In genomic region chr15:51403072-51403878, GRCh38 we compare ENCODE assay signal across 9 cellular contexts.
DNase-seq lines count a peak whose midpoint lies in the region; ATAC-seq and TF ChIP-seq lines count a peak whose summit lies in the region.
"Had no signal": no experiment of that assay in that cellular context is flagged by ENCODE, and none has a peak within 500 bp of the region (broad histone marks: within the 10 kb centered on the region; RNA-seq: fewer than 3 reads in every experiment).

No MANE protein-coding gene starts in this region.

- peaks cover 6% of the 10 kb centered on the region for H3K27me3 Mint-ChIP-seq in mesothelial cell of epicardium (ENCODE audit: low read depth)

- DNase-seq in NCI-H1694 treated with DMSO at 0.1 percent for 48 hours (lab: John Stamatoyannopoulos, UW) (peak; percentile 28), cerebellar cortex (ENCODE audit: low spot score) (peak; percentile 41), mesothelial cell of epicardium (ENCODE audit: low spot score in 2 of 2, unreplicated experiment in 2 of 2) (no peak), mucosa of gallbladder (ENCODE audit: low spot score) (no peak)
- DNase-seq: activated B cell treated with CpG ODN at 0.5 μM for 24 hours had no signal

- H3K4me3 Mint-ChIP-seq in mesothelial cell of epicardium, result no peak overlapping the region
- H3K4me3 Mint-ChIP-seq: activated B cell treated with CpG ODN at 0.5 μM for 24 hours had no signal

- TF ChIP-seq CTCF in GM12873 (IDR thresholded peaks at IDR 0.05; ENCODE audit: insufficient read depth, low read depth, low read length, missing control alignments) (peak; percentile 61), mesothelial cell of epicardium (IDR thresholded peaks at IDR 0.05; ENCODE audit: unreplicated experiment) (peak; percentile 56)

- no peaks in the 10 kb centered on the region for H3K9me3 Mint-ChIP-seq in mesothelial cell of epicardium
- H3K9me3 Mint-ChIP-seq: activated B cell treated with CpG ODN at 0.5 μM for 24 hours had no signal

- no peaks in the 10 kb centered on the region for H3K4me1 Mint-ChIP-seq in mesothelial cell of epicardium
- H3K4me1 Mint-ChIP-seq: activated B cell treated with CpG ODN at 0.5 μM for 24 hours had no signal

- ATAC-seq in HG02610 (IDR thresholded peaks at IDR 0.05; ENCODE audit: unreplicated experiment), result no peak
- ATAC-seq in HG02798 (IDR thresholded peaks at IDR 0.05; ENCODE audit: poor library complexity, unreplicated experiment), result no peak
- ATAC-seq in HG02623 (IDR thresholded peaks at IDR 0.05; ENCODE audit: unreplicated experiment), result no peak

- H3K36me3 Mint-ChIP-seq in mesothelial cell of epicardium, result no peaks in the 10 kb centered on the region

- H3K27ac Mint-ChIP-seq in mesothelial cell of epicardium, result no peak overlapping the region
- H3K27ac Mint-ChIP-seq: activated B cell treated with CpG ODN at 0.5 μM for 24 hours had no signal

Comparison
In these comparisons a context has a peak if more than half of its experiments do, and no peak if none do; other contexts are left out.
1. DNase-seq: peak in NCI-H1694 treated with DMSO at 0.1 percent for 48 hours (single experiment) and cerebellar cortex (single experiment); none in mesothelial cell of epicardium (0 of 2) and mucosa of gallbladder (single experiment).